15 cellular contexts compared by ENCODE assay signal in the genomic region with DNA sequence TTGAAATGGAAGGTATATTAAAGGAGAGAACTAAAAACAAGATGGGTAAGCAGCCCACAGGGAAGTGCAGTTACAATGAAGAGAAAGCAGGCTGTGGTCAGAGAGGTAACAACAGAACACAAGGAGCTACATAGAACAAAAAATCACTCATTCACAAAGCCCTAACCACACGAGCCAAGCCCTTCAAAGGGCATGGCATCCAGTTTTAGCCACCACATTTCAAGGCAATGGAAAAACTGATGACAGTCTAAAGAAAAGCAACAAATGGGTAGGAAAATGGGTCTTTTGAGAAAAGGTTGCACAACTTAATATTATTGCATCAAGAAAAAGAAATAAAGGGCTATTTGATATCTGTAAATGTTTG. TPM values are rescaled to one million over a fixed set of nuclear protein-coding genes. Genes with fewer than 3 reads are reported as not detected.
DNase-seq lines count a peak whose midpoint lies in the region; ATAC-seq and TF ChIP-seq lines count a peak whose summit lies in the region.
"Had no signal": no experiment of that assay in that cellular context is flagged by ENCODE, and none has a peak within 500 bp of the region (broad histone marks: within the 10 kb centered on the region; RNA-seq: fewer than 3 reads in every experiment).

No MANE protein-coding gene starts in this region.

- no peak for ATAC-seq in memory B cell (ENCODE audit: low read depth)
- ATAC-seq in HG03097 (IDR thresholded peaks at IDR 0.05; ENCODE audit: low FRiP score, unreplicated experiment), result no peak
- ATAC-seq in HG02973 (IDR thresholded peaks at IDR 0.05; ENCODE audit: unreplicated experiment), result no peak
- ATAC-seq: K562 had no signal

- H3K27me3 Mint-ChIP-seq in memory B cell, result peaks cover 1% of the 10 kb centered on the region

- peaks cover 2% of the 10 kb centered on the region for H3K4me1 Mint-ChIP-seq in memory B cell
- H3K4me1 Mint-ChIP-seq: CD4-positive, alpha-beta memory T cell had no signal

- DNase-seq in caudate nucleus (lab: John Stamatoyannopoulos, UW), result peak in 1 of 61 donors; percentile 29
- no peak for DNase-seq in memory B cell (ENCODE audit: low spot score in 2 of 2)
- DNase-seq in A172 (ENCODE audit: low spot score), result no peak
- no peak for DNase-seq in activated CD4-positive, alpha-beta T cell treated with anti-CD3 and anti-CD28 coated beads, Interleukin-2, amount 50 U/mL, for 4 hours
- DNase-seq: CD4-positive, alpha-beta memory T cell; DMS79 treated with DMSO at 0.1 percent for 48 hours; GOT3; HFFc6; NCI-H1092; NCI-H345 had no signal

- H3K36me3 ChIP-seq in BLaER1, result no peaks in the 10 kb centered on the region
- no peaks in the 10 kb centered on the region for H3K36me3 ChIP-seq in Loucy (ENCODE audit: insufficient read depth, low read length)

- H3K4me2 ChIP-seq in BLaER1, result peak overlapping the region; percentile 60
- no peak overlapping the region for H3K4me2 ChIP-seq in Loucy (ENCODE audit: low read depth, low read length, poor library complexity, severe bottlenecking)

- H3K4me1 ChIP-seq in BLaER1 (peaks cover 68% of the 10 kb centered on the region), Loucy (ENCODE audit: insufficient read depth, low read length, poor library complexity, severe bottlenecking) (no peaks in the 10 kb centered on the region)

- H3K27ac ChIP-seq in BLaER1 (no peak overlapping the region), caudate nucleus (ENCODE audit: low read depth, low read length) (peak overlapping the region; percentile 85)

- H3K9me2 ChIP-seq in Loucy (replicated peaks; ENCODE audit: low read depth, low read length), result no peaks in the 10 kb centered on the region

- H3K27me3 ChIP-seq in BLaER1, result no peaks in the 10 kb centered on the region
- no peaks in the 10 kb centered on the region for H3K27me3 ChIP-seq in Loucy (ENCODE audit: insufficient read depth, low read length, poor library complexity, severe bottlenecking)

- H3F3A ChIP-seq in Loucy (ENCODE audit: low read depth), result no peaks in the 10 kb centered on the region

- peak overlapping the region; percentile 85 for H3K27ac Mint-ChIP-seq in memory B cell
- H3K27ac Mint-ChIP-seq: CD4-positive, alpha-beta memory T cell; HFFc6 had no signal

- H3K79me2 ChIP-seq in Loucy (ENCODE audit: insufficient read depth, low read length), result no peaks in the 10 kb centered on the region

- H3K36me3 Mint-ChIP-seq in memory B cell, result no peaks in the 10 kb centered on the region
- H3K36me3 Mint-ChIP-seq: CD4-positive, alpha-beta memory T cell had no signal

- H4K20me1 ChIP-seq in BLaER1 (no peaks in the 10 kb centered on the region), Loucy (ENCODE audit: insufficient read depth, low read length, poor library complexity, severe bottlenecking) (no peaks in the 10 kb centered on the region)

- no peak for TF ChIP-seq CTCF in Loucy (conservative IDR thresholded peaks at IDR 0.05; ENCODE audit: low read length)

- H3K4me3 ChIP-seq in BLaER1 (no peak overlapping the region), Loucy (ENCODE audit: low read length, poor library complexity, severe bottlenecking) (no peak overlapping the region)
- H3K4me3 ChIP-seq: K562 had no signal

- H2AFZ ChIP-seq in Loucy (ENCODE audit: low read length), result 0 out of 2 replicates have a peak overlapping the region, but pooled peaks have one; percentile 43

- no peak overlapping the region for H3K4me3 Mint-ChIP-seq in memory B cell
- H3K4me3 Mint-ChIP-seq: CD4-positive, alpha-beta memory T cell; HFFc6 had no signal

- no peak overlapping the region for H3K9ac ChIP-seq in BLaER1
- no peak overlapping the region for H3K9ac ChIP-seq in Loucy (ENCODE audit: low read depth, low read length, poor library complexity, severe bottlenecking)

- H3K9me3 ChIP-seq in BLaER1 (no peaks in the 10 kb centered on the region), Loucy (ENCODE audit: insufficient read depth, low read depth, low read length) (no peaks in the 10 kb centered on the region)

- H3K9me3 Mint-ChIP-seq in memory B cell, result peaks cover 2% of the 10 kb centered on the region
- H3K9me3 Mint-ChIP-seq: CD4-positive, alpha-beta memory T cell; HFFc6 had no signal

RNA-seq across cellular contexts. Expression of a gene that starts 37.5 kb away (rescaled TPM):
- 0.05 and 0.22 TPM in 2 replicates for total RNA-seq in A172 (2014; rRNA removed; shearing (Covaris generic))
- total RNA-seq: CD4-positive, alpha-beta memory T cell; HFFc6 had no signal
